Comparison of ENCODE assay signal across 30 cellular contexts in the genomic region with DNA sequence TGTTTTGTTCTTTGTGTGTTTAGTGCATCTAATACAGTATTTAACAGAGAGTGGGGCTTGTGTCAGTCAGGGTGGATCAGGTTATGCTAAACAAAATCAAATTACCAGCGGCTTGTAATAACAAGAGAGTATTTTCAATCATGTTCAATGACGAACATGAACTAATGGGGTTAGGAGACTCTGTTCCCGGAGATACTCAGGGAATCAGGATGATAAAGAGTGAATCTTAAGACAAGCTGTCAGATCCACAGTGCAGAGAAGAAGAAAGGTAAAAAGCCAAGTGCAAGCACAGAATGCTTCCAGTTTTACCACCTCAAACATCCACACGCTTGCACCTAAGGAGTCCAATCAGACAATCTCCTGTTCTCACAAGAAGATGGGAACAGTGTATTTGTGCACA.
"Had no signal": no experiment of that assay in that cellular context is flagged by ENCODE, and none has a peak within 500 bp of the region (broad histone marks: within the 10 kb centered on the region; RNA-seq: fewer than 3 reads in every experiment).

No MANE protein-coding gene starts in this region.

- DNase-seq: naive thymus-derived CD8-positive, alpha-beta T cell; nephron progenitor cell; occipital lobe; ovary; posterior cingulate gyrus; psoas muscle; right cardiac atrium; spleen; stimulated activated CD4-positive, alpha-beta T cell treated with anti-CD3 and anti-CD28 coated beads, Interleukin-12 subunit alpha, Interleukin-12 subunit beta, amount 100 ng/mL, for 4 hours; stimulated activated CD4-positive, alpha-beta T cell treated with anti-CD3 and anti-CD28 coated beads, Interleukin-1b, Interleukin-23, amount 100 ng/mL, for 48 hours; stimulated activated CD4-positive, alpha-beta T cell treated with anti-CD3 and anti-CD28 coated beads, Interleukin-4, amount 100 ng/mL, for 1 hour; stimulated activated CD4-positive, alpha-beta T cell treated with anti-CD3 and anti-CD28 coated beads, Interleukin-4, amount 100 ng/mL, for 4 hours; stimulated activated CD8-positive, alpha-beta memory T cell treated with anti-CD3 and anti-CD28 coated beads, Interleukin-4, amount 100 ng/mL, for 48 hours; stimulated activated naive CD4-positive, alpha-beta T cell; stimulated activated naive CD8-positive, alpha-beta T cell treated with anti-CD3 and anti-CD28 coated beads, Interleukin-15, amount 100 ng/mL, for 72 hours; stimulated activated naive CD8-positive, alpha-beta T cell treated with anti-CD3 and anti-CD28 coated beads, Interleukin-15, Interleukin-2, amounts not matched to agents 100 U/mL and 50 U/mL, for 24 hours; substantia nigra; testis; tibial artery; transverse colon; upper lobe of right lung; uterus had no signal

- H3K4me1 ChIP-seq: neural progenitor cell, parathyroid adenoma, psoas muscle, spleen, suprapubic skin, testis, transverse colon, upper lobe of right lung, uterus had no signal

- H2AFZ ChIP-seq: neural progenitor cell, parathyroid adenoma had no signal

- H3K9me3 ChIP-seq: ovary, psoas muscle, spleen, suprapubic skin, testis, tibial artery, transverse colon, upper lobe of right lung, uterus had no signal

- H3K4me3 ChIP-seq: neural progenitor cell, ovary, psoas muscle, skin epidermis, smooth muscle cell, spleen, suprapubic skin, testis, tibial artery, transverse colon, upper lobe of right lung, uterus had no signal

- ATAC-seq: naive thymus-derived CD8-positive, alpha-beta T cell; natural killer cell treated with Interleukin-12 subunit alpha and Interleukin-12 subunit beta and Interleukin-15 and Interleukin-18, amount 100 ng/mL, for 72 hours; psoas muscle; sciatic nerve; stimulated activated memory B cell treated with anti-CD40 and anti-IgM and Interleukin-4, amounts not matched to agents 10 μg/mL and 1 μg/mL and 100 μg/mL, for 72 hours; stimulated activated naive CD8-positive, alpha-beta T cell treated with anti-CD3 and anti-CD28 coated beads, Interleukin-15, amount 100 ng/mL, for 72 hours; stimulated activated naive CD8-positive, alpha-beta T cell treated with anti-CD3 and anti-CD28 coated beads, Interleukin-15, Interleukin-2, amounts not matched to agents 100 U/mL and 50 U/mL, for 24 hours; upper lobe of right lung had no signal

- H3K27me3 ChIP-seq: neural progenitor cell, ovary, spleen, suprapubic skin, testis, tibial artery, transverse colon, upper lobe of right lung, uterus had no signal

- H3K27ac ChIP-seq: neural progenitor cell, ovary, parathyroid adenoma, psoas muscle, skin epidermis, spleen, suprapubic skin, testis, tibial artery, transverse colon, upper lobe of right lung, uterus had no signal

- H3K36me3 ChIP-seq: neural progenitor cell, ovary, spleen, suprapubic skin, tibial artery, transverse colon, upper lobe of right lung, uterus had no signal

- H3K79me2 ChIP-seq: parathyroid adenoma had no signal

- H3K9ac ChIP-seq: neural progenitor cell, parathyroid adenoma had no signal

- H3K4me2 ChIP-seq: neural progenitor cell, smooth muscle cell had no signal
